In genomic region chrX:103687696-103688191, GRCh38 we compare ENCODE assay signal across 1 cellular context.
TF ChIP-seq lines count a peak whose summit lies in the region.

No MANE protein-coding gene starts in this region.

TF ChIP-seq in IMR-90, 13 proteins besides CTCF, POLR2A, EP300 and RAD21:
- peak; percentile 45 for TF ChIP-seq SMC3 (IDR thresholded peaks at IDR 0.05; ENCODE audit: low read depth, low read length)
- TF ChIP-seq RCOR1 (IDR thresholded peaks at IDR 0.05; ENCODE audit: insufficient replicate concordance, low read length): no peak
- no peak for TF ChIP-seq ELK1 (IDR thresholded peaks at IDR 0.05; ENCODE audit: borderline replicate concordance, low read depth, low read length)
- no peak for TF ChIP-seq BHLHE40 (IDR thresholded peaks at IDR 0.05; ENCODE audit: low read depth, low read length)
